ENCODE assay signal across 12 cellular contexts in genomic region chr6:24908555-24908954, GRCh38. TPM values are rescaled to one million over a fixed set of nuclear protein-coding genes. Genes with fewer than 3 reads are reported as not detected.
DNase-seq lines count a peak whose midpoint lies in the region; ATAC-seq and TF ChIP-seq lines count a peak whose summit lies in the region.
"Had no signal": no experiment of that assay in that cellular context is flagged by ENCODE, and none has a peak within 500 bp of the region (broad histone marks: within the 10 kb centered on the region; RNA-seq: fewer than 3 reads in every experiment).

No MANE protein-coding gene starts in this region.

- no peaks in the 10 kb centered on the region for H3K9me3 Mint-ChIP-seq in CD8-positive, alpha-beta memory T cell

- H4K20me1 ChIP-seq in Karpas-422 (ENCODE audit: insufficient read depth, low read depth, low read length): no peaks in the 10 kb centered on the region

- intact Hi-C loops in psoas muscle (cut with DNase I): no loop called here

- peaks cover 30% of the 10 kb centered on the region for H3K36me3 ChIP-seq in CD8-positive, alpha-beta memory T cell (ENCODE audit: insufficient read depth, low read length)
- peaks cover 31% of the 10 kb centered on the region for H3K36me3 ChIP-seq in Karpas-422 (ENCODE audit: insufficient read depth, low read length)
- no peaks in the 10 kb centered on the region for H3K36me3 ChIP-seq in psoas muscle (ENCODE audit: insufficient read depth in 1 of 2, low read depth in 1 of 2)
- H3K36me3 ChIP-seq: ascending aorta had no signal

- WGBS in psoas muscle, 3 donors: 21 to 28% (median 25%) methylated on average over 4 of the region's 4 CpGs

- POLR2A ChIA-PET in CD8-positive, alpha-beta memory T cell (lab: Charles Lee): interaction anchor here (0.8 to 1.8 kb wide), 8 partner anchors 9 to 117 kb away, joined by 3 to 8 read pairs (median 3); no protein-coding TSS in a partner anchor

- peaks cover 92% of the 10 kb centered on the region for H3K4me1 ChIP-seq in CD8-positive, alpha-beta memory T cell (ENCODE audit: insufficient read depth, low read length)
- H3K4me1 ChIP-seq in Karpas-422 (ENCODE audit: low read length) (peaks cover 87% of the 10 kb centered on the region), psoas muscle (peaks cover 50% of the 10 kb centered on the region)

- no peak for TF ChIP-seq CTCF in choroid plexus epithelial cell (conservative IDR thresholded peaks at IDR 0.05; ENCODE audit: low read depth, low read length)
- TF ChIP-seq CTCF in psoas muscle (IDR thresholded peaks at IDR 0.05): no peak

- H3K27ac Mint-ChIP-seq in CD8-positive, alpha-beta memory T cell: peak overlapping the region; percentile 86 to 99 (median 98)

- H3K27me3 Mint-ChIP-seq in CD8-positive, alpha-beta memory T cell: no peaks in the 10 kb centered on the region

- H3K4me3 ChIP-seq in CD8-positive, alpha-beta memory T cell (ENCODE audit: low read length): no peak overlapping the region
- H3K4me3 ChIP-seq in Karpas-422 (ENCODE audit: low read length) (peak overlapping the region; percentile 79), choroid plexus epithelial cell (ENCODE audit: low read depth, low read length) (no peak overlapping the region), psoas muscle (peak overlapping the region; percentile 82)
- H3K4me3 ChIP-seq: ascending aorta had no signal

- no peak overlapping the region for H2AFZ ChIP-seq in Karpas-422 (ENCODE audit: low read length)

- CTCF ChIA-PET in CD8-positive, alpha-beta memory T cell (lab: Charles Lee): interaction anchor here (1.4 to 7.3 kb wide), 12 partner anchors 9 to 162 kb away, joined by 3 to 98 read pairs (median 9); partner anchors contain the start of gene RIPOR2

- peak overlapping the region; percentile 89 to 98 (median 94) for H3K4me3 Mint-ChIP-seq in CD8-positive, alpha-beta memory T cell

- peak overlapping the region; percentile 94 for H3K4me2 ChIP-seq in Karpas-422 (ENCODE audit: low read depth, low read length, poor library complexity, severe bottlenecking)

- no peaks in the 10 kb centered on the region for H3K9me3 ChIP-seq in CD8-positive, alpha-beta memory T cell (ENCODE audit: low read length)
- H3K9me3 ChIP-seq in Karpas-422 (ENCODE audit: low read length): no peaks in the 10 kb centered on the region
- H3K9me3 ChIP-seq in psoas muscle: no peaks in the 10 kb centered on the region
- H3K9me3 ChIP-seq: ascending aorta had no signal

- peaks cover 94 to 97% (median 97%) of the 10 kb centered on the region in 3 donors for H3K4me1 Mint-ChIP-seq in CD8-positive, alpha-beta memory T cell

- H3K27me3 ChIP-seq in CD8-positive, alpha-beta memory T cell (ENCODE audit: insufficient read depth, low read length, poor library complexity, severe bottlenecking): no peaks in the 10 kb centered on the region
- H3K27me3 ChIP-seq in Karpas-422 (ENCODE audit: low read length) (no peaks in the 10 kb centered on the region), psoas muscle (ENCODE audit: insufficient read depth in 3 of 3, low read length in 2 of 3) (no peaks in the 10 kb centered on the region)
- H3K27me3 ChIP-seq: ascending aorta had no signal

- DNase-seq in CD8-positive, alpha-beta memory T cell: no peak
- no peak for DNase-seq in Karpas-422
- DNase-seq in choroid plexus epithelial cell (ENCODE audit: low read depth): peak; percentile 34
- no peak for DNase-seq in psoas muscle
- no peak for DNase-seq in OCI-M1 (lab: John Stamatoyannopoulos, UW)
- DNase-seq in NOMO-1 treated with DMSO at 0.1 percent for 48 hours (lab: John Stamatoyannopoulos, UW; ENCODE audit: unreplicated experiment): no peak
- DNase-seq in nucleus accumbens (lab: John Stamatoyannopoulos, UW): no peak
- DNase-seq: GDM1, NCI-H1930 had no signal

- no peaks in the 10 kb centered on the region for H3K9me2 ChIP-seq in Karpas-422 (replicated peaks; ENCODE audit: insufficient read depth, low read length)

- peaks cover 5 to 91% (median 39%) of the 10 kb centered on the region in 3 donors for H3K36me3 Mint-ChIP-seq in CD8-positive, alpha-beta memory T cell

- ATAC-seq in psoas muscle: no peak
- ATAC-seq in HG03565 (IDR thresholded peaks at IDR 0.05; ENCODE audit: unreplicated experiment): no peak

- H3K9ac ChIP-seq in Karpas-422 (ENCODE audit: low read length): peak overlapping the region; percentile 93
- H3K9ac ChIP-seq: parathyroid adenoma had no signal

- H3K27ac ChIP-seq in CD8-positive, alpha-beta memory T cell (ENCODE audit: low read depth, low read length): no peak overlapping the region
- H3K27ac ChIP-seq in Karpas-422 (ENCODE audit: low read length) (peak overlapping the region; percentile 100), psoas muscle (peak overlapping the region; percentile 87)
- H3K27ac ChIP-seq: parathyroid adenoma had no signal

- peaks cover 99% of the 10 kb centered on the region for H3K79me2 ChIP-seq in Karpas-422 (ENCODE audit: low read length)
- H3K79me2 ChIP-seq: parathyroid adenoma had no signal

RNA-seq across cellular contexts. Expression of gene RIPOR2, which starts 27.2 kb away (rescaled TPM):
- 10 to 100 TPM; 54.4 to 58.2 TPM for total RNA-seq in CD8-positive, alpha-beta memory T cell
- polyA plus RNA-seq in CD8-positive, alpha-beta memory T cell: 427 TPM
- total RNA-seq in Karpas-422 (2014; rRNA removed; shearing (Covaris generic); ENCODE audit: low replicate concordance): 72.1 and 73.8 TPM in 2 replicates
- 10 to 100 TPM in 1 of 4 donors, 1 to 10 TPM in 3; 4.1 to 13.2 (median 7.5) TPM for total RNA-seq in psoas muscle
- 10 to 100 TPM in 1 of 3 donors, 1 to 10 TPM in 2; 1.3 to 12.9 (median 5.8) TPM for polyA plus RNA-seq in psoas muscle

Comparison
In these comparisons a context has a peak if more than half of its experiments do, and no peak if none do; other contexts are left out.
1. H3K4me3 ChIP-seq: peak in Karpas-422 (single experiment) and psoas muscle (single experiment); none in CD8-positive, alpha-beta memory T cell (single experiment) and choroid plexus epithelial cell (single experiment).